ENCODE assay signal across 12 cellular contexts in genomic region chr9:36147441-36148175, GRCh38. TPM values are rescaled to one million over a fixed set of nuclear protein-coding genes. Genes with fewer than 3 reads are reported as not detected.
DNase-seq lines count a peak whose midpoint lies in the region; FAIRE-seq and TF ChIP-seq lines count a peak whose summit lies in the region.
"Had no signal": no experiment of that assay in that cellular context is flagged by ENCODE, and none has a peak within 500 bp of the region (broad histone marks: within the 10 kb centered on the region; RNA-seq: fewer than 3 reads in every experiment).

No MANE protein-coding gene starts in this region.

- H3K27ac ChIP-seq in left ventricle myocardium inferior (replicated peaks) (peak overlapping the region; percentile 68), right atrium auricular region (peak overlapping the region in 1 of 2 donors; percentile 64), colonic mucosa (peak overlapping the region; percentile 77), vagina (peak overlapping the region; percentile 83)

- intact Hi-C loops in left ventricle myocardium inferior (cut with micrococcal nuclease): no loop called here
- intact Hi-C loops in colonic mucosa (cut with DNase I): no loop called here
- intact Hi-C loops in vagina (cut with DNase I): no loop called here

- peaks cover 4% of the 10 kb centered on the region for H3K4me1 Mint-ChIP-seq in neural crest cell

- no peak overlapping the region for H3K4me3 Mint-ChIP-seq in neural crest cell

- H3K36me3 Mint-ChIP-seq in neural crest cell (ENCODE audit: low read depth): peaks cover 15% of the 10 kb centered on the region

- H3K27me3 ChIP-seq in left ventricle myocardium inferior (ENCODE audit: low read depth): no peaks in the 10 kb centered on the region
- no peaks in the 10 kb centered on the region for H3K27me3 ChIP-seq in right atrium auricular region
- no peaks in the 10 kb centered on the region for H3K27me3 ChIP-seq in colonic mucosa
- H3K27me3 ChIP-seq in vagina: no peaks in the 10 kb centered on the region
- H3K27me3 ChIP-seq: BE2C had no signal

- TF ChIP-seq CTCF in left ventricle myocardium inferior (IDR thresholded peaks at IDR 0.05; ENCODE audit: borderline replicate concordance) (no peak), right atrium auricular region (IDR thresholded peaks at IDR 0.05) (no peak), colonic mucosa (IDR thresholded peaks at IDR 0.05) (no peak), neural crest cell (conservative IDR thresholded peaks at IDR 0.05) (no peak), vagina (IDR thresholded peaks at IDR 0.05) (no peak)

- peaks cover 9% of the 10 kb centered on the region for H3K9me3 Mint-ChIP-seq in neural crest cell

- no peaks in the 10 kb centered on the region for H3K36me3 ChIP-seq in left ventricle myocardium inferior
- H3K36me3 ChIP-seq in right atrium auricular region: no peaks in the 10 kb centered on the region
- H3K36me3 ChIP-seq in colonic mucosa: no peaks in the 10 kb centered on the region
- no peaks in the 10 kb centered on the region for H3K36me3 ChIP-seq in vagina
- H3K36me3 ChIP-seq: BE2C had no signal

- TF ChIP-seq POLR2A in vagina (IDR thresholded peaks at IDR 0.05): no peak

- FAIRE-seq in urothelium cell line (lab: Jason Lieb, UNC): no peak

- H3K4me1 ChIP-seq in left ventricle myocardium inferior: peaks cover 55% of the 10 kb centered on the region
- peaks cover 0 to 52% of the 10 kb centered on the region in 2 donors for H3K4me1 ChIP-seq in right atrium auricular region
- peaks cover 8% of the 10 kb centered on the region for H3K4me1 ChIP-seq in colonic mucosa
- peaks cover 49% of the 10 kb centered on the region for H3K4me1 ChIP-seq in vagina

- H3K4me3 ChIP-seq in left ventricle myocardium inferior (no peak overlapping the region), right atrium auricular region (no peak overlapping the region), colonic mucosa (no peak overlapping the region), vagina (no peak overlapping the region)

- H3K27ac Mint-ChIP-seq in neural crest cell (ENCODE audit: unreplicated experiment): peak overlapping the region; percentile 89

- no peak overlapping the region for H3K9ac ChIP-seq in colonic mucosa (ENCODE audit: low read depth in 2 of 2, low read length in 2 of 2)

- no peak for DNase-seq in left ventricle myocardium inferior
- no peak for DNase-seq in right atrium auricular region (ENCODE audit: low spot score)
- DNase-seq in colonic mucosa: no peak
- DNase-seq in neural crest cell (ENCODE audit: low read depth, low spot score): no peak
- DNase-seq in vagina (ENCODE audit: extremely low spot score in 2 of 2): no peak
- no peak for DNase-seq in urothelium cell line (ENCODE audit: low spot score)
- DNase-seq in T1000 (lab: John Stamatoyannopoulos, UW): no peak
- DNase-seq in H4 (ENCODE audit: low spot score): no peak
- DNase-seq: activated naive CD4-positive, alpha-beta T cell treated with Interleukin-2 at 50 U/mL for 16 hours; BE2C; mesendoderm; NCI-H1417 had no signal

- H3K27me3 Mint-ChIP-seq in neural crest cell (ENCODE audit: low read depth): no peaks in the 10 kb centered on the region

- H3K9me3 ChIP-seq in left ventricle myocardium inferior (replicated peaks) (peaks cover 6% of the 10 kb centered on the region), right atrium auricular region (no peaks in the 10 kb centered on the region), colonic mucosa (no peaks in the 10 kb centered on the region), vagina (no peaks in the 10 kb centered on the region)
- H3K9me3 ChIP-seq: BE2C had no signal

RNA-seq across cellular contexts. Expression of gene GLIPR2, which starts 11.1 kb away (rescaled TPM):
- total RNA-seq in left ventricle myocardium inferior: 8.7 TPM
- total RNA-seq in right atrium auricular region: 10 to 100 TPM; 11.2 to 11.6 TPM
- total RNA-seq in colonic mucosa: 10 to 100 TPM; 33.1 to 44.9 TPM
- 21.5 and 24.2 TPM in 2 replicates for total RNA-seq in neural crest cell
- total RNA-seq in vagina: 34.9 TPM
- total RNA-seq in H4 (2014; rRNA removed; shearing (Covaris generic)): 5.5 and 9.7 TPM in 2 replicates

RNA-seq across cellular contexts. Expression of gene CCIN, which starts 21.6 kb away (rescaled TPM):
- total RNA-seq in left ventricle myocardium inferior (not detected), right atrium auricular region (not detected), colonic mucosa (under 1 TPM in 1 of 2 donors, not detected in 1; 0.32 TPM), neural crest cell (not detected in 2 replicates), vagina (not detected)
- total RNA-seq in H4 (2014; rRNA removed; shearing (Covaris generic)): 0.17 TPM in 1 of 2 replicates, not detected in the other

RNA-seq across cellular contexts. Expression of gene CLTA, which starts 43.1 kb away (rescaled TPM):
- 60.4 TPM for total RNA-seq in left ventricle myocardium inferior
- total RNA-seq in right atrium auricular region: 10 to 100 TPM; 67.2 to 87.7 TPM
- total RNA-seq in colonic mucosa: 100 to 1,000 TPM; 210 to 312 TPM
- total RNA-seq in neural crest cell: 222 and 224 TPM in 2 replicates
- 199 TPM for total RNA-seq in vagina
- total RNA-seq in H4 (2014; rRNA removed; shearing (Covaris generic)): 441 and 475 TPM in 2 replicates
